Comparison of ENCODE assay signal across 9 cellular contexts in genomic region chr11:62575156-62575555, GRCh38. TPM values are rescaled to one million over a fixed set of nuclear protein-coding genes. Genes with fewer than 3 reads are reported as not detected.
DNase-seq lines count a peak whose midpoint lies in the region; ATAC-seq, FAIRE-seq and TF ChIP-seq lines count a peak whose summit lies in the region.
"Had no signal": no experiment of that assay in that cellular context is flagged by ENCODE, and none has a peak within 500 bp of the region (broad histone marks: within the 10 kb centered on the region; RNA-seq: fewer than 3 reads in every experiment).

No MANE protein-coding gene starts in this region.

- H2BK15ac ChIP-seq in mesenchymal stem cell (ENCODE audit: low read depth, poor library complexity, severe bottlenecking): peak overlapping the region; percentile 55

- H3K23ac ChIP-seq in mesenchymal stem cell (ENCODE audit: low read length in 2 of 2): peak overlapping the region in 1 of 2 experiments; percentile 94

- peak overlapping the region; percentile 94 for H4K8ac ChIP-seq in mesenchymal stem cell (ENCODE audit: low read length)

- ATAC-seq in A549 (no peak), HG02840 (IDR thresholded peaks at IDR 0.05; ENCODE audit: low FRiP score, unreplicated experiment) (no peak), GM21528 (IDR thresholded peaks at IDR 0.05; ENCODE audit: low FRiP score, unreplicated experiment) (no peak)

- DNase-seq in A549 (ENCODE audit: low read depth in 1 of 2, low spot score in 1 of 2) (no peak), HFF-Myc (ENCODE audit: extremely low read depth, low read depth) (no peak), breast epithelium (ENCODE audit: low spot score in 2 of 2) (no peak), mesenchymal stem cell (no peak), NCI-H526 treated with DMSO at 0.1 percent for 48 hours (lab: John Stamatoyannopoulos, UW) (no peak), GM10248 (ENCODE audit: extremely low spot score) (no peak)

- peak overlapping the region; percentile 55 for H2BK120ac ChIP-seq in mesenchymal stem cell (ENCODE audit: low read depth, low read length)

- H3K36me3 ChIP-seq in breast epithelium (no peaks in the 10 kb centered on the region), mesenchymal stem cell (ENCODE audit: control insufficient read depth in 1 of 2, insufficient read depth in 2 of 2, low read depth in 1 of 2, low read length in 2 of 2) (peaks cover 49 to 64% of the 10 kb centered on the region in 2 experiments)

- TF ChIP-seq CTCF in A549 (IDR thresholded peaks at IDR 0.05) (no peak), HFF-Myc (IDR thresholded peaks at IDR 0.05; ENCODE audit: low read depth, low read length, missing control alignments) (no peak), breast epithelium (IDR thresholded peaks at IDR 0.05) (no peak), GM10248 (IDR thresholded peaks at IDR 0.05; ENCODE audit: control extremely low read depth, extremely low read depth, low read depth, missing control alignments) (no peak)

- TF ChIP-seq RAD21 in A549 (conservative IDR thresholded peaks at IDR 0.05 in 1 of 2, IDR thresholded peaks at IDR 0.05 in 1 of 2): no peak

- H3K18ac ChIP-seq in mesenchymal stem cell (ENCODE audit: low read depth in 1 of 2, low read length in 2 of 2): peak overlapping the region; percentile 79 to 86

- no peak for TF ChIP-seq POLR2A in A549 (IDR thresholded peaks at IDR 0.05; ENCODE audit: low read length)
- no peak for TF ChIP-seq POLR2A in breast epithelium (IDR thresholded peaks at IDR 0.05)

- peak overlapping the region in 1 of 2 experiments; percentile 90; a peak in 2 of 6 replicates for H3K27ac ChIP-seq in A549
- H3K27ac ChIP-seq in breast epithelium: peak overlapping the region; percentile 90 to 95
- peak overlapping the region; percentile 95 for H3K27ac ChIP-seq in mesenchymal stem cell (ENCODE audit: low read length, poor library complexity, severe bottlenecking)

- intact Hi-C loops in breast epithelium (cut with DNase I; ENCODE audit: low total_unique reads): no loop called here

- H3K27me3 ChIP-seq in breast epithelium (no peaks in the 10 kb centered on the region), mesenchymal stem cell (ENCODE audit: control insufficient read depth in 1 of 2, insufficient read depth in 1 of 2, low read length in 2 of 2) (no peaks in the 10 kb centered on the region)

- peak overlapping the region in 1 of 2 experiments; percentile 84 for H3K14ac ChIP-seq in mesenchymal stem cell (ENCODE audit: low read length in 2 of 2)

- 90% methylated on average over 15 of the region's 17 CpGs for WGBS in A549 (ENCODE audit: missing lambda C conversion rate)
- WGBS in mesenchymal stem cell: 78% methylated on average over 17 of the region's 17 CpGs

- H3K9ac ChIP-seq in mesenchymal stem cell (ENCODE audit: low read length): peak overlapping the region; percentile 98

- CTCF ChIA-PET in A549 (lab: Yijun Ruan, JAX) (interaction anchor here (0.9 to 2.5 kb wide), 9 partner anchors 9 to 211 kb away, joined by 3 to 13 read pairs (median 4); partner anchors contain the start of gene TUT1), GM10248 (lab: Yijun Ruan, JAX) (interaction anchor here (0.7 to 2.9 kb wide), 8 partner anchors 8 to 151 kb away, joined by 3 to 11 read pairs (median 4); partner anchors contain the start of gene TUT1)

- FAIRE-seq in A549 (lab: Jason Lieb, UNC): no peak
- FAIRE-seq: GM18507 had no signal

- H3K4ac ChIP-seq in mesenchymal stem cell (ENCODE audit: low read depth in 1 of 2, low read length in 2 of 2): peak overlapping the region; percentile 76 to 97

- H2BK12ac ChIP-seq in mesenchymal stem cell (ENCODE audit: low read length in 2 of 2): peak overlapping the region; percentile 40 to 59

- H3K79me1 ChIP-seq in mesenchymal stem cell (replicated peaks; ENCODE audit: low read length, poor library complexity, severe bottlenecking): peaks cover 13% of the 10 kb centered on the region

- no peak overlapping the region for H2AFZ ChIP-seq in mesenchymal stem cell (ENCODE audit: low read depth, low read length)

- H3K4me3 ChIP-seq in A549 (no peak overlapping the region), HFF-Myc (replicated peaks; ENCODE audit: low read depth, low read length) (peak overlapping the region; percentile 100), breast epithelium (peak overlapping the region; percentile 76 to 88 (median 87)), mesenchymal stem cell (ENCODE audit: insufficient read depth in 1 of 2, low read depth in 1 of 2, low read length in 2 of 2) (peak overlapping the region; percentile 70 to 91)

- H3K4me2 ChIP-seq in A549 (peak overlapping the region; percentile 94), mesenchymal stem cell (ENCODE audit: low read length, poor library complexity, severe bottlenecking) (peak overlapping the region; percentile 81)

- TF ChIP-seq EP300 in A549 (IDR thresholded peaks at IDR 0.05): no peak

- H2AK5ac ChIP-seq in mesenchymal stem cell (ENCODE audit: low read length, severe bottlenecking): peak overlapping the region; percentile 95

- H3K9me3 ChIP-seq in A549 (no peaks in the 10 kb centered on the region), breast epithelium (no peaks in the 10 kb centered on the region), mesenchymal stem cell (ENCODE audit: control insufficient read depth, low read length) (no peaks in the 10 kb centered on the region)

- H3K4me1 ChIP-seq in A549 (peaks cover 32% of the 10 kb centered on the region), breast epithelium (peaks cover 0 to 9% of the 10 kb centered on the region in 2 donors), mesenchymal stem cell (ENCODE audit: control insufficient read depth, insufficient read depth, low read depth, low read length) (peaks cover 26% of the 10 kb centered on the region)

- H2BK5ac ChIP-seq in mesenchymal stem cell (ENCODE audit: low read depth, low read length, poor library complexity, severe bottlenecking): no peak overlapping the region

- peak overlapping the region; percentile 98 for H4K91ac ChIP-seq in mesenchymal stem cell (ENCODE audit: low read length)

- POLR2A ChIA-PET in A549 (lab: Yijun Ruan, JAX): interaction anchor here (1.0 to 2.8 kb wide), 4 partner anchors 13 to 266 kb away, joined by 3 to 93 read pairs (median 6); partner anchors contain the start of gene TUT1
- POLR2A ChIA-PET in GM10248 (lab: Yijun Ruan, JAX): interaction anchor here (0.7 to 4.2 kb wide), 5 partner anchors 17 to 254 kb away, joined by 3 to 87 read pairs (median 3); partner anchors contain the start of genes C11orf98, CSKMT and TUT1

TF ChIP-seq in A549, 52 proteins besides CTCF, POLR2A, EP300 and RAD21 (continues in another document):
- TF ChIP-seq KDM1A (IDR thresholded peaks at IDR 0.05; ENCODE audit: low read depth) (no peak), KDM5A (IDR thresholded peaks at IDR 0.05) (no peak)

RNA-seq across cellular contexts. Expression of gene EEF1G, which starts 1.5 kb away (rescaled TPM):
- 1,728 and 1,795 TPM in 2 replicates for polyA plus RNA-seq in A549 (2011; rRNA removed)
- polyA plus RNA-seq in A549 (2012; cell fraction: cytosol; rRNA removed): 1,512 and 1,621 TPM in 2 replicates
- 865 and 1,060 TPM in 2 replicates for polyA plus RNA-seq in A549 (2012; cell fraction: nucleus; rRNA removed)
- polyA plus RNA-seq in A549 (2017; fragmentation: RNase III; extraction: RNeasy Plus Mini Kit Qiagen cat#74134 plus additional on column Dnase treatment): 1,570 to 1,588 TPM (median 1,580 TPM) in 3 replicates
- 1,998 and 2,695 TPM in 2 replicates for polyA minus RNA-seq in A549 (2011; rRNA and poly(A)+ RNA removed)
- 1,000 to 10,000 TPM; 1,312 to 1,961 (median 1,794) TPM for total RNA-seq in breast epithelium
- 1,160 TPM for polyA plus RNA-seq in mesenchymal stem cell (2013, experiment 1 of 2)
- 1,130 TPM for polyA plus RNA-seq in mesenchymal stem cell (2013, experiment 2 of 2)

RNA-seq across cellular contexts. Expression of gene TUT1, which starts 16.2 kb away (rescaled TPM):
- polyA plus RNA-seq in A549 (2011; rRNA removed) (12.9 and 15.5 TPM in 2 replicates), A549 (2017; fragmentation: RNase III; extraction: RNeasy Plus Mini Kit Qiagen cat#74134 plus additional on column Dnase treatment) (9.9 to 11.7 TPM (median 11.1 TPM) in 3 replicates)
- 8.9 and 9.9 TPM in 2 replicates for polyA plus RNA-seq in A549 (2012; cell fraction: cytosol; rRNA removed)
- polyA plus RNA-seq in A549 (2012; cell fraction: nucleus; rRNA removed): 30.4 and 31.6 TPM in 2 replicates
- polyA minus RNA-seq in A549 (2011; rRNA and poly(A)+ RNA removed): 9.4 and 11.7 TPM in 2 replicates
- total RNA-seq in breast epithelium: 10 to 100 TPM in 2 of 3 donors, 1 to 10 TPM in 1; 7.7 to 12.1 (median 10.7) TPM
- 6.3 TPM for polyA plus RNA-seq in mesenchymal stem cell (2013, experiment 1 of 2)
- 6.5 TPM for polyA plus RNA-seq in mesenchymal stem cell (2013, experiment 2 of 2)

RNA-seq across cellular contexts. Expression of gene MTA2, which starts 26.5 kb away (rescaled TPM):
- polyA plus RNA-seq in A549 (2011; rRNA removed) (21.8 and 44.3 TPM in 2 replicates), A549 (2017; fragmentation: RNase III; extraction: RNeasy Plus Mini Kit Qiagen cat#74134 plus additional on column Dnase treatment) (79.3 to 85.0 TPM (median 84.5 TPM) in 3 replicates)
- 12.5 and 16.1 TPM in 2 replicates for polyA plus RNA-seq in A549 (2012; cell fraction: cytosol; rRNA removed)
- 25.7 and 48.5 TPM in 2 replicates for polyA plus RNA-seq in A549 (2012; cell fraction: nucleus; rRNA removed)
- 74.7 and 80.5 TPM in 2 replicates for polyA minus RNA-seq in A549 (2011; rRNA and poly(A)+ RNA removed)
- 10 to 100 TPM; 61.3 to 92.8 (median 85.5) TPM for total RNA-seq in breast epithelium
- 50.7 TPM for polyA plus RNA-seq in mesenchymal stem cell (2013, experiment 1 of 2)
- 50.7 TPM for polyA plus RNA-seq in mesenchymal stem cell (2013, experiment 2 of 2)

RNA-seq across cellular contexts. Expression of gene AHNAK, which starts 28.6 kb away (rescaled TPM):
- polyA plus RNA-seq in A549 (2011; rRNA removed) (82.0 and 98.0 TPM in 2 replicates), A549 (2017; fragmentation: RNase III; extraction: RNeasy Plus Mini Kit Qiagen cat#74134 plus additional on column Dnase treatment) (41.5 to 62.9 TPM (median 43.3 TPM) in 3 replicates)
- polyA plus RNA-seq in A549 (2012; cell fraction: cytosol; rRNA removed): 26.1 and 27.2 TPM in 2 replicates
- polyA plus RNA-seq in A549 (2012; cell fraction: nucleus; rRNA removed): 55.0 and 96.0 TPM in 2 replicates
- polyA minus RNA-seq in A549 (2011; rRNA and poly(A)+ RNA removed): 179 and 182 TPM in 2 replicates
- 1,000 to 10,000 TPM in 2 of 3 donors, 100 to 1,000 TPM in 1; 636 to 1,393 (median 1,040) TPM for total RNA-seq in breast epithelium
- polyA plus RNA-seq in mesenchymal stem cell (2013, experiment 1 of 2): 71.8 TPM
- 65.2 TPM for polyA plus RNA-seq in mesenchymal stem cell (2013, experiment 2 of 2)

RNA-seq across cellular contexts. Expression of gene EML3, which starts 37.4 kb away (rescaled TPM):
- polyA plus RNA-seq in A549 (2011; rRNA removed) (15.2 and 19.7 TPM in 2 replicates), A549 (2017; fragmentation: RNase III; extraction: RNeasy Plus Mini Kit Qiagen cat#74134 plus additional on column Dnase treatment) (21.4 to 28.0 TPM (median 27.2 TPM) in 3 replicates)
- polyA plus RNA-seq in A549 (2012; cell fraction: cytosol; rRNA removed): 16.7 and 22.6 TPM in 2 replicates
- 124 and 129 TPM in 2 replicates for polyA plus RNA-seq in A549 (2012; cell fraction: nucleus; rRNA removed)
- 15.4 and 16.7 TPM in 2 replicates for polyA minus RNA-seq in A549 (2011; rRNA and poly(A)+ RNA removed)
- 10 to 100 TPM; 34.7 to 58.7 (median 35.7) TPM for total RNA-seq in breast epithelium
- 30.1 TPM for polyA plus RNA-seq in mesenchymal stem cell (2013, experiment 1 of 2)
- polyA plus RNA-seq in mesenchymal stem cell (2013, experiment 2 of 2): 29.3 TPM
